30 cellular contexts compared by ENCODE assay signal in genomic region chr3:14816359-14816758, GRCh38. TPM values are rescaled to one million over a fixed set of nuclear protein-coding genes. Genes with fewer than 3 reads are reported as not detected.
"Had no signal": no experiment of that assay in that cellular context is flagged by ENCODE, and none has a peak within 500 bp of the region (broad histone marks: within the 10 kb centered on the region; RNA-seq: fewer than 3 reads in every experiment).

No MANE protein-coding gene starts in this region.

- H3K4me1 ChIP-seq: colonic mucosa, foreskin keratinocyte, gastrocnemius medialis had no signal

- H2AFZ ChIP-seq: hepatocyte had no signal

- H3K79me2 ChIP-seq: hepatocyte had no signal

- DNase-seq: colonic mucosa; cortex of kidney; dermis blood vessel endothelial cell; dorsolateral prefrontal cortex; effector CD4-positive, alpha-beta T cell; effector CD8-positive, alpha-beta T cell; effector memory CD4-positive, alpha-beta T cell; effector memory CD8-positive, alpha-beta T cell; endodermal cell; erythroblast; esophagus squamous epithelium; foreskin fibroblast; foreskin keratinocyte; foreskin melanocyte; gastrocnemius medialis; glutamatergic neuron; head of caudate nucleus; heart left ventricle; heart right ventricle had no signal

- H3K27ac ChIP-seq: colonic mucosa, coronary artery, dorsolateral prefrontal cortex, epithelial cell of prostate, esophagus muscularis mucosa, esophagus squamous epithelium, foreskin keratinocyte, gastrocnemius medialis, gastroesophageal sphincter, heart left ventricle, heart right ventricle, hepatocyte had no signal

- H3K4me1 Mint-ChIP-seq: endodermal cell had no signal

- FAIRE-seq: colon, endometrium, endothelial cell of umbilical vein, frontal cortex had no signal

- H3K4me2 ChIP-seq: hepatocyte had no signal

- H3K27ac Mint-ChIP-seq: dendritic cell treated with granulocyte-macrophage colony-stimulating factor and Interleukin-4, amounts not matched to agents 40 ng/mL and 50 ng/mL, for 4 days; effector memory CD8-positive, alpha-beta T cell; endodermal cell had no signal

- H3K36me3 ChIP-seq: colonic mucosa, gastrocnemius medialis had no signal

- H3K4me3 ChIP-seq: colonic mucosa, coronary artery, dorsolateral prefrontal cortex, esophagus muscularis mucosa, esophagus squamous epithelium, gastrocnemius medialis, gastroesophageal sphincter, heart left ventricle, heart right ventricle, hepatocyte had no signal

- H3K9me3 ChIP-seq: colonic mucosa, esophagus muscularis mucosa, esophagus squamous epithelium, gastrocnemius medialis, gastroesophageal sphincter, heart left ventricle, heart right ventricle had no signal

- H3K4me3 Mint-ChIP-seq: dendritic cell treated with granulocyte-macrophage colony-stimulating factor and Interleukin-4, amounts not matched to agents 40 ng/mL and 50 ng/mL, for 4 days; effector memory CD8-positive, alpha-beta T cell; endodermal cell had no signal

- ATAC-seq: effector memory CD8-positive, alpha-beta T cell; esophagus mucosa; foreskin keratinocyte; gastrocnemius medialis; gastroesophageal sphincter; heart left ventricle; heart right ventricle had no signal

- H3K9me3 Mint-ChIP-seq: dendritic cell treated with granulocyte-macrophage colony-stimulating factor and Interleukin-4, amounts not matched to agents 40 ng/mL and 50 ng/mL, for 4 days; effector memory CD8-positive, alpha-beta T cell; endodermal cell had no signal

RNA-seq across cellular contexts. Expression of gene FGD5, which starts 2.4 kb away (rescaled TPM):
- total RNA-seq: foreskin keratinocyte had no signal
- polyA plus RNA-seq: foreskin keratinocyte had no signal
